In the genomic region with DNA sequence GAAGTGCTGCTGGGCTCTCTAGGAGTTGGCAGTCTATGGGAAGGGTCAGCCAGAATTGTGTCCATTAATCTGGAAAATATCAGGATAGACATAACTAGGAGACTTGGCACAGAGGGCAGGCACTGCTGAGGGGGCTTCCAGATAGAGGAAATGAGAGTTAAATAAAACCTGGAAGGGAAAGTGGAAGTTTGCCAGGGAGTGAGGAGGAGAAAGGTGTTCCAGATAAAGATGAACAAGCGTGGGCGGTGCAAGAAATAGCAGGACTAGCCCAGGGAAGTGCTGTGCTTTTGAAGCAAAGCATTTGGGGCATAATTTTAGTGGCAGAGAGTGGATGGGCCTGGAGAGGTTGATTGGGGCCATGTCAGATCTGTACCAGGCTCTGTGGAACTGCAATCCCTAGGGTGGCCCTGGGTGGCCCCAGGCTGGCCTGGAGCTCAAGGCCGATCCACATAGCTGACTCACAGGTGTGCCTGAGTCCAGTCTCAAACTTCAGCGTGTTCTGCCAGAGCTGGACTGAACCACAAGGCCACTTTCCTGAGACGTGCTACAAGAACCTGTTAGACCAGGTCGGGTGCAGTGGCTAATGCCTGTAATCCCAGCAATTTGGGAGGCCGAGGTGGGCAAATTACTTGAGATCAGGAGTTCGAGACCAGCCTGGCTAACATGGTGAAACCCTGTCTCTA, we compare ENCODE assay signal across 12 cellular contexts. TPM values are rescaled to one million over a fixed set of nuclear protein-coding genes. Genes with fewer than 3 reads are reported as not detected.
DNase-seq lines count a peak whose midpoint lies in the region; ATAC-seq, FAIRE-seq and TF ChIP-seq lines count a peak whose summit lies in the region.
"Had no signal": no experiment of that assay in that cellular context is flagged by ENCODE, and none has a peak within 500 bp of the region (broad histone marks: within the 10 kb centered on the region; RNA-seq: fewer than 3 reads in every experiment).

No MANE protein-coding gene starts in this region.

- no peak overlapping the region for H3K4me3 ChIP-seq in small intestine (ENCODE audit: low read depth in 1 of 2, low read length in 2 of 2)

- peak overlapping the region; percentile 32 for H3K27ac Mint-ChIP-seq in T-helper 1 cell treated with Interleukin-12 subunit alpha and Interleukin-12 subunit beta and Interleukin-4 antibody, amounts not matched to agents 30 μg/mL and 1 μg/mL, for 36 hours

- no peaks in the 10 kb centered on the region for H3K9me3 ChIP-seq in small intestine (ENCODE audit: control insufficient read depth, low read depth)

- WGBS in small intestine, 3 donors: 32 to 74% (median 48%) methylated on average over 8 of the region's 8 CpGs

- no peaks in the 10 kb centered on the region for H3K27me3 Mint-ChIP-seq in T-helper 1 cell treated with Interleukin-12 subunit alpha and Interleukin-12 subunit beta and Interleukin-4 antibody, amounts not matched to agents 30 μg/mL and 1 μg/mL, for 36 hours (ENCODE audit: low read depth)
- H3K27me3 Mint-ChIP-seq: natural killer cell treated with Interleukin-12 subunit alpha and Interleukin-12 subunit beta and Interleukin-15 and Interleukin-18, amount 100 ng/mL, for 72 hours had no signal

- ATAC-seq in esophagus mucosa: peak; percentile 76

- CTCF ChIA-PET in RWPE1 (lab: Yijun Ruan, JAX): interaction anchor here (0.6 kb wide), 1 partner anchor 708 kb away, joined by 3 read pairs; no protein-coding TSS in a partner anchor

- no peaks in the 10 kb centered on the region for H3K9me3 Mint-ChIP-seq in T-helper 1 cell treated with Interleukin-12 subunit alpha and Interleukin-12 subunit beta and Interleukin-4 antibody, amounts not matched to agents 30 μg/mL and 1 μg/mL, for 36 hours
- H3K9me3 Mint-ChIP-seq: natural killer cell treated with Interleukin-12 subunit alpha and Interleukin-12 subunit beta and Interleukin-15 and Interleukin-18, amount 100 ng/mL, for 72 hours had no signal

- H3K36me3 ChIP-seq in small intestine (ENCODE audit: control insufficient read depth in 2 of 2, insufficient read depth in 2 of 2, low read length in 2 of 2): peaks cover 4 to 8% of the 10 kb centered on the region in 2 donors

- no peak overlapping the region for H3K4me3 Mint-ChIP-seq in T-helper 1 cell treated with Interleukin-12 subunit alpha and Interleukin-12 subunit beta and Interleukin-4 antibody, amounts not matched to agents 30 μg/mL and 1 μg/mL, for 36 hours
- H3K4me3 Mint-ChIP-seq: natural killer cell treated with Interleukin-12 subunit alpha and Interleukin-12 subunit beta and Interleukin-15 and Interleukin-18, amount 100 ng/mL, for 72 hours had no signal

- peaks cover 54% of the 10 kb centered on the region for H3K36me3 Mint-ChIP-seq in T-helper 1 cell treated with Interleukin-12 subunit alpha and Interleukin-12 subunit beta and Interleukin-4 antibody, amounts not matched to agents 30 μg/mL and 1 μg/mL, for 36 hours (ENCODE audit: low read depth)

- peaks cover 44% of the 10 kb centered on the region for H3K4me1 Mint-ChIP-seq in T-helper 1 cell treated with Interleukin-12 subunit alpha and Interleukin-12 subunit beta and Interleukin-4 antibody, amounts not matched to agents 30 μg/mL and 1 μg/mL, for 36 hours (ENCODE audit: low read depth)

- POLR2A ChIA-PET in RWPE1 (lab: Yijun Ruan, JAX; ENCODE audit: low non-redundant PET): no interaction called here

- no peak for FAIRE-seq in small intestine (lab: Jason Lieb, UNC)

- H3K27ac ChIP-seq in RWPE1 (peak overlapping the region; percentile 65), small intestine (ENCODE audit: low read depth in 1 of 2, low read length in 1 of 2) (peak overlapping the region; percentile 9 to 17)

- H3K4me1 ChIP-seq in small intestine (ENCODE audit: control insufficient read depth in 2 of 2, insufficient read depth in 1 of 2, low read depth in 1 of 2, low read length in 1 of 2): peaks cover 3 to 4% of the 10 kb centered on the region in 2 donors

- TF ChIP-seq CTCF in RWPE1 (conservative IDR thresholded peaks at IDR 0.05; ENCODE audit: low read depth): no peak

- DNase-seq in T-helper 1 cell (no peak), RWPE1 (ENCODE audit: low spot score) (peak; percentile 48), small intestine (peak; percentile 74), NOMO-1 treated with dmso at 0.1 percent for 144 hours (lab: John Stamatoyannopoulos, UW; ENCODE audit: unreplicated experiment) (no peak), NCI-H2227 treated with DMSO at 0.1 percent for 48 hours (lab: John Stamatoyannopoulos, UW) (no peak), AG20443 (ENCODE audit: low spot score) (no peak)
- DNase-seq: 8988T, DMS79 treated with DMSO at 0.1 percent for 48 hours, NCI-H748 treated with DMSO at 0.1 percent for 48 hours had no signal

- H3K27me3 ChIP-seq in small intestine (ENCODE audit: control insufficient read depth in 2 of 2, insufficient read depth in 2 of 2, low read length in 2 of 2): no peaks in the 10 kb centered on the region

RNA-seq across cellular contexts. Expression of gene GALM, which starts 26.9 kb away (rescaled TPM):
- 2.2 TPM for total RNA-seq in esophagus mucosa
- polyA plus RNA-seq in small intestine: 100 to 1,000 TPM in 1 of 3 donors, 10 to 100 TPM in 2; 48.6 to 148 (median 74.6) TPM

RNA-seq across cellular contexts. Expression of gene SRSF7, which starts 58.4 kb away (rescaled TPM):
- total RNA-seq in esophagus mucosa: 96.2 TPM
- 100 to 1,000 TPM in 2 of 3 donors, 10 to 100 TPM in 1; 78.6 to 202 (median 185) TPM for polyA plus RNA-seq in small intestine

Comparison
In these comparisons a context has a peak if more than half of its experiments do, and no peak if none do; other contexts are left out.
1. DNase-seq: peak in RWPE1 (single experiment) and small intestine (single experiment); none in T-helper 1 cell (0 of 5), NOMO-1 treated with dmso at 0.1 percent for 144 hours (single experiment), NCI-H2227 treated with DMSO at 0.1 percent for 48 hours (single experiment) and AG20443 (single experiment).